Comparison of ENCODE assay signal across 8 cellular contexts in genomic region chr4:82201805-82202636, GRCh38.
DNase-seq lines count a peak whose midpoint lies in the region; ATAC-seq and TF ChIP-seq lines count a peak whose summit lies in the region.

No MANE protein-coding gene starts in this region.

- H3K9me3 Mint-ChIP-seq in activated CD8-positive, alpha-beta T cell treated with anti-CD3 and anti-CD28 coated beads, Interleukin-2, amount 10 ng/mL, durations not matched to agents 7 days and 5 days (ENCODE audit: insufficient read depth): no peaks in the 10 kb centered on the region

- no peaks in the 10 kb centered on the region for H3K4me1 ChIP-seq in DOHH2 (ENCODE audit: control insufficient read depth, low read length)

- H3K4me1 Mint-ChIP-seq in activated CD8-positive, alpha-beta T cell treated with anti-CD3 and anti-CD28 coated beads, Interleukin-2, amount 10 ng/mL, durations not matched to agents 7 days and 5 days (ENCODE audit: low read depth): peaks cover 4% of the 10 kb centered on the region

- no peak overlapping the region for H3K27ac Mint-ChIP-seq in activated CD8-positive, alpha-beta T cell treated with anti-CD3 and anti-CD28 coated beads, Interleukin-2, amount 10 ng/mL, durations not matched to agents 7 days and 5 days

- no peaks in the 10 kb centered on the region for H3K9me2 ChIP-seq in DOHH2 (replicated peaks; ENCODE audit: control insufficient read depth, low read length)

- peak; percentile 84 for TF ChIP-seq CTCF in DOHH2 (IDR thresholded peaks at IDR 0.05; ENCODE audit: low read depth, low read length, poor library complexity, severe bottlenecking)
- peak; percentile 55 for TF ChIP-seq CTCF in foreskin fibroblast (IDR thresholded peaks at IDR 0.05; ENCODE audit: low read depth, low read length)

- H3K79me2 ChIP-seq in DOHH2 (ENCODE audit: control insufficient read depth, low read length): no peaks in the 10 kb centered on the region

- H3K36me3 ChIP-seq in DOHH2 (ENCODE audit: control insufficient read depth, low read length): no peaks in the 10 kb centered on the region

- no peaks in the 10 kb centered on the region for H3K36me3 Mint-ChIP-seq in activated CD8-positive, alpha-beta T cell treated with anti-CD3 and anti-CD28 coated beads, Interleukin-2, amount 10 ng/mL, durations not matched to agents 7 days and 5 days (ENCODE audit: low read depth)

- CTCF ChIA-PET in activated CD8-positive, alpha-beta T cell treated with anti-CD3 and anti-CD28 coated beads, Interleukin-2, amount 10 ng/mL, durations not matched to agents 7 days and 5 days (lab: Charles Lee): interaction anchor here (0.7 to 2.0 kb wide), 7 partner anchors 10 to 795 kb away, joined by 3 to 12 read pairs (median 3); no protein-coding TSS in a partner anchor

- H3K27ac ChIP-seq in DOHH2 (ENCODE audit: low read depth, low read length): no peak overlapping the region

- DNase-seq in NCI-H510A treated with DMSO at 0.1 percent for 48 hours (lab: John Stamatoyannopoulos, UW) (peak; percentile 79), foreskin fibroblast (peak; percentile 1 to 32), retina (peak; percentile 50)
- DNase-seq in activated CD8-positive, alpha-beta T cell treated with anti-CD3 and anti-CD28 coated beads, Interleukin-2, amount 10 ng/mL, durations not matched to agents 7 days and 5 days: peak; percentile 69

- 0 out of 2 replicates have a peak, but pooled peaks cover 5% of the 10 kb centered on the region for H3K9me3 ChIP-seq in DOHH2 (ENCODE audit: control insufficient read depth, insufficient read depth, low read length)

- H3K4me3 ChIP-seq in DOHH2 (ENCODE audit: low read length) (no peak overlapping the region), foreskin fibroblast (ENCODE audit: low read depth in 1 of 2, low read length in 2 of 2) (no peak overlapping the region)

- peaks cover 17% of the 10 kb centered on the region for H3K27me3 Mint-ChIP-seq in activated CD8-positive, alpha-beta T cell treated with anti-CD3 and anti-CD28 coated beads, Interleukin-2, amount 10 ng/mL, durations not matched to agents 7 days and 5 days (ENCODE audit: low read depth)

- H3K4me3 Mint-ChIP-seq in activated CD8-positive, alpha-beta T cell treated with anti-CD3 and anti-CD28 coated beads, Interleukin-2, amount 10 ng/mL, durations not matched to agents 7 days and 5 days: no peak overlapping the region

- no peaks in the 10 kb centered on the region for H4K20me1 ChIP-seq in DOHH2 (ENCODE audit: control insufficient read depth, insufficient read depth, low read depth, low read length)

- POLR2A ChIA-PET in activated CD8-positive, alpha-beta T cell treated with anti-CD3 and anti-CD28 coated beads, Interleukin-2, amount 10 ng/mL, durations not matched to agents 7 days and 5 days (lab: Charles Lee): no interaction called here

- H3F3A ChIP-seq in DOHH2 (ENCODE audit: control insufficient read depth, insufficient read depth): no peaks in the 10 kb centered on the region

- H3K27me3 ChIP-seq in DOHH2 (ENCODE audit: control insufficient read depth, low read length): no peaks in the 10 kb centered on the region

- ATAC-seq in HG02870 (IDR thresholded peaks at IDR 0.05; ENCODE audit: unreplicated experiment) (peak; percentile 59), GM21825 (IDR thresholded peaks at IDR 0.05; ENCODE audit: unreplicated experiment) (no peak), GM21447 (IDR thresholded peaks at IDR 0.05; ENCODE audit: unreplicated experiment) (no peak)
- peak; percentile 68 for ATAC-seq in activated CD8-positive, alpha-beta T cell treated with anti-CD3 and anti-CD28 coated beads, Interleukin-2, amount 10 ng/mL, durations not matched to agents 7 days and 5 days

- no peak overlapping the region for H3K4me2 ChIP-seq in DOHH2 (ENCODE audit: low read length)

Comparison
In these comparisons a context has a peak if more than half of its experiments do, and no peak if none do; other contexts are left out.
1. ATAC-seq: peak in HG02870 (single experiment) and activated CD8-positive, alpha-beta T cell treated with anti-CD3 and anti-CD28 coated beads, Interleukin-2, amount 10 ng/mL, durations not matched to agents 7 days and 5 days (single experiment); none in GM21825 (single experiment) and GM21447 (single experiment).
2. DNase-seq: peak in every context shown above with its lines; median percentile 79 in NCI-H510A treated with DMSO at 0.1 percent for 48 hours; 69 in activated CD8-positive, alpha-beta T cell treated with anti-CD3 and anti-CD28 coated beads, Interleukin-2, amount 10 ng/mL, durations not matched to agents 7 days and 5 days; 50 in retina; 16 in foreskin fibroblast.